27 cellular contexts compared by ENCODE assay signal in the genomic region with DNA sequence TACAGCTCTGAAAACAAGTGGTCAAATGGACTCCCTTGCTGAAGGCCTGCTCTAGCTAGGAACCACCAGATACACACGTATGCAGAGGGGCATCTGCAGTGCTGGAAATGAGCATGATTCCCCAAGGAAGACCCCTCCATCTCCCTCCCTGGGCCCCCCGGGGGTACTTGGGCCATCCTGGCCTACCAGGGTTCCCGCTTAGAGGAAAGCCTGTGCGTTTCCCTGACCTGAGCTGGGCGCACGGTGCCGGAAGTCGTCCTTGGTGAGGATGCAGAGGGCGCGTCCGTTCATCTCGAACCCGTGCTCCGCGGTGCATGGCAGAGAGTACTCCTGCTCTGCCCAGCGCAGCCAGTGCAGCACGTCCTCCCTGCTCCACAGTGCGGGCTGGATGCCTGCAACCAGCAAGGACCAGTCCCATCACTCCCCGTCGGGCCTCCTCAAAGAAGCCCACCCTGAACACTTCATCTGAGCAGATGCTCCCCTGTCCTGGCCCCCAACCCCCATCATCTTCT. TPM values are rescaled to one million over a fixed set of nuclear protein-coding genes. Genes with fewer than 3 reads are reported as not detected.
"Had no signal": no experiment of that assay in that cellular context is flagged by ENCODE, and none has a peak within 500 bp of the region (broad histone marks: within the 10 kb centered on the region; RNA-seq: fewer than 3 reads in every experiment).

No MANE protein-coding gene starts in this region.

- H3K36me3 Mint-ChIP-seq: naive B cell; stimulated activated naive B cell treated with anti-CD40 and anti-IgM and Interleukin-4, amounts not matched to agents 10 μg/mL and 1 μg/mL and 100 μg/mL, for 72 hours had no signal

- H3K4me3 Mint-ChIP-seq: endodermal cell; naive B cell; nephron; stimulated activated naive B cell treated with anti-CD40 and anti-IgM and Interleukin-4, amounts not matched to agents 10 μg/mL and 1 μg/mL and 100 μg/mL, for 72 hours had no signal

- H3K79me2 ChIP-seq: hepatocyte had no signal

- DNase-seq: effector CD4-positive, alpha-beta T cell; endodermal cell; foreskin melanocyte; head of caudate nucleus; kidney; left cardiac atrium; left ventricle myocardium superior; mesenchymal stem cell; naive B cell; stimulated activated CD4-positive, alpha-beta T cell treated with anti-CD3 and anti-CD28 coated beads, Interleukin-2, amount 100 ng/mL, for 24 hours; stimulated activated CD4-positive, alpha-beta T cell treated with anti-CD3 and anti-CD28 coated beads, Interleukin-4, amount 100 ng/mL, for 4 hours; stimulated activated naive B cell treated with anti-CD40 and anti-IgM and Interleukin-4, amounts not matched to agents 10 μg/mL and 1 μg/mL and 100 μg/mL, for 72 hours; stomach; substantia nigra had no signal

- H3K9me3 Mint-ChIP-seq: endodermal cell; nephron; stimulated activated naive B cell treated with anti-CD40 and anti-IgM and Interleukin-4, amounts not matched to agents 10 μg/mL and 1 μg/mL and 100 μg/mL, for 72 hours had no signal

- H2AFZ ChIP-seq: hepatocyte had no signal

- H3K36me3 ChIP-seq: neutrophil, upper lobe of left lung, vagina had no signal

- H3K9me3 ChIP-seq: neutrophil, stomach, upper lobe of left lung, vagina had no signal

- H3K4me1 Mint-ChIP-seq: endodermal cell, naive B cell had no signal

- H3K4me2 ChIP-seq: hepatocyte had no signal

- ATAC-seq: left ventricle myocardium superior; stimulated activated naive B cell treated with anti-CD40 and anti-IgM and Interleukin-4, amounts not matched to agents 10 μg/mL and 1 μg/mL and 100 μg/mL, for 72 hours had no signal

- H3K4me1 ChIP-seq: stomach, upper lobe of left lung had no signal

- H3K27ac ChIP-seq: coronary artery, hepatocyte, neutrophil, stomach, upper lobe of left lung, vagina had no signal

- H3K27me3 ChIP-seq: hepatocyte, neutrophil, stomach, upper lobe of left lung, vagina had no signal

- H3K4me3 ChIP-seq: coronary artery, hepatocyte, lung, stomach, upper lobe of left lung, vagina had no signal

- H3K27ac Mint-ChIP-seq: endodermal cell; nephron; stimulated activated naive B cell treated with anti-CD40 and anti-IgM and Interleukin-4, amounts not matched to agents 10 μg/mL and 1 μg/mL and 100 μg/mL, for 72 hours had no signal

RNA-seq across cellular contexts. Expression of a gene that starts 11.8 kb away (rescaled TPM):
- total RNA-seq: skeletal muscle tissue had no signal

RNA-seq across cellular contexts. Expression of a gene that starts 39.0 kb away (rescaled TPM):
- total RNA-seq: dermis microvascular lymphatic vessel endothelial cell, endodermal cell, endothelial cell of umbilical vein, left cardiac atrium, left ventricle myocardium superior, osteoblast, pulmonary artery endothelial cell, sciatic nerve, skeletal muscle tissue, vagina had no signal
